In genomic region chr6:16760536-16761468, GRCh38 we compare ENCODE assay signal across 8 cellular contexts. TPM values are rescaled to one million over a fixed set of nuclear protein-coding genes. Genes with fewer than 3 reads are reported as not detected.
A peak's percentile ranks its signal among the peaks of the same experiment; 100 is the strongest.
DNase-seq lines count a peak whose midpoint lies in the region; ATAC-seq and TF ChIP-seq lines count a peak whose summit lies in the region.

TSS of gene ATXN1 (minus strand) at chr6:16761460.

- no peak; the same call in 1 of the 2 replicates for TF ChIP-seq CTCF in C4-2B (conservative IDR thresholded peaks at IDR 0.05)
- TF ChIP-seq CTCF in OCI-LY1 (IDR thresholded peaks at IDR 0.05; ENCODE audit: low read length) = no peak
- no peak for TF ChIP-seq CTCF in fibroblast of villous mesenchyme (IDR thresholded peaks at IDR 0.05; ENCODE audit: insufficient read depth, low read depth, low read length)
- TF ChIP-seq CTCF in natural killer cell (IDR thresholded peaks at IDR 0.05) = no peak
- no peak for TF ChIP-seq CTCF in thoracic aorta (IDR thresholded peaks at IDR 0.05)

- H3K9ac ChIP-seq in OCI-LY1 (ENCODE audit: low read length) = no peak within 1 kb of the TSS

- no peaks in the 10 kb centered on the region for H3K27me3 Mint-ChIP-seq in natural killer cell (ENCODE audit: low read depth in 2 of 2)

- DNase-seq in activated T-helper 9 cell treated with anti-CD3 and anti-CD28 coated beads, Interleukin-2, amount 50 U/mL, for 16 hours (ENCODE audit: low read depth) = peak; percentile 38
- DNase-seq in fibroblast of villous mesenchyme (ENCODE audit: low read depth) (no peak), natural killer cell (peak; percentile 62), thoracic aorta (ENCODE audit: low spot score) (no peak)

- no peaks in the 10 kb centered on the region for H3K9me3 ChIP-seq in OCI-LY1 (ENCODE audit: low read length)
- no peaks in the 10 kb centered on the region for H3K9me3 ChIP-seq in thoracic aorta

- H3K27ac ChIP-seq in C4-2B = peak within 1 kb of the TSS; percentile 63
- no peak within 1 kb of the TSS for H3K27ac ChIP-seq in OCI-LY1 (ENCODE audit: low read depth, low read length, poor library complexity, severe bottlenecking)
- H3K27ac ChIP-seq in thoracic aorta = peak within 1 kb of the TSS; percentile 98 to 99

- H2AFZ ChIP-seq in OCI-LY1 (ENCODE audit: low read length) = no peak within 1 kb of the TSS

- H3K79me2 ChIP-seq in OCI-LY1 (ENCODE audit: insufficient read depth, low read length) = no peaks in the 10 kb centered on the region

- intact Hi-C loops in natural killer cell (cut with micrococcal nuclease) = loop anchor here (5.0 to 10.0 kb wide), 7 partner anchors 204 to 944 kb away; partner anchors contain the start of gene NUP153

- peaks cover 25% of the 10 kb centered on the region for H3K4me1 ChIP-seq in OCI-LY1 (ENCODE audit: insufficient read depth, low read length, severe bottlenecking)
- peaks cover 27 to 49% of the 10 kb centered on the region in 2 donors for H3K4me1 ChIP-seq in thoracic aorta (ENCODE audit: control insufficient read depth in 1 of 2, low read depth in 2 of 2)

- no peaks in the 10 kb centered on the region for H4K20me1 ChIP-seq in OCI-LY1 (ENCODE audit: insufficient read depth, low read length)

- H3K9me3 Mint-ChIP-seq in natural killer cell = no peaks in the 10 kb centered on the region

- ATAC-seq in GM21717 (IDR thresholded peaks at IDR 0.05; ENCODE audit: unreplicated experiment) (peak; percentile 5), natural killer cell (peak in 2 of 3 donors; percentile 24 to 36), thoracic aorta (ENCODE audit: insufficient number of reproducible peaks, low FRiP score, low read depth) (no peak), GM19463 (IDR thresholded peaks at IDR 0.05; ENCODE audit: unreplicated experiment) (no peak)

- H3K27ac Mint-ChIP-seq in natural killer cell = peak within 1 kb of the TSS; percentile 95 to 98

- H3K36me3 Mint-ChIP-seq in natural killer cell = no peaks in the 10 kb centered on the region

- H3K27me3 ChIP-seq in OCI-LY1 (ENCODE audit: insufficient read depth, low read length) = no peaks in the 10 kb centered on the region; the same call in none of the 2 replicates
- no peaks in the 10 kb centered on the region for H3K27me3 ChIP-seq in thoracic aorta (replicated peaks; ENCODE audit: insufficient read depth)

- peaks cover 46 to 58% of the 10 kb centered on the region in 2 donors for H3K4me1 Mint-ChIP-seq in natural killer cell

- H3K4me2 ChIP-seq in OCI-LY1 (ENCODE audit: low read length) = peak within 1 kb of the TSS; percentile 70

- H3K36me3 ChIP-seq in OCI-LY1 (ENCODE audit: insufficient read depth, low read length) (no peaks in the 10 kb centered on the region), thoracic aorta (no peaks in the 10 kb centered on the region)

- H3K9me2 ChIP-seq in OCI-LY1 (ENCODE audit: low read depth, low read length) = no peaks in the 10 kb centered on the region

- H3K4me3 ChIP-seq in OCI-LY1 (ENCODE audit: low read depth, low read length, poor library complexity, severe bottlenecking) (peak within 1 kb of the TSS; percentile 51), fibroblast of villous mesenchyme (ENCODE audit: low read depth, low read length) (peak within 1 kb of the TSS; percentile 94), thoracic aorta (peak within 1 kb of the TSS; percentile 82)

- H3K4me3 Mint-ChIP-seq in natural killer cell = peak within 1 kb of the TSS; percentile 98

- no peaks in the 10 kb centered on the region for H3F3A ChIP-seq in OCI-LY1 (ENCODE audit: insufficient read depth, low read length)

RNA-seq across cellular contexts. Expression of gene ATXN1, which starts in this region (rescaled TPM):
- 42.5 and 45.3 TPM in 2 replicates for total RNA-seq in fibroblast of villous mesenchyme
- 100 to 1,000 TPM in 1 of 3 donors, 10 to 100 TPM in 2; 90.4 to 120 (median 97.9) TPM for total RNA-seq in natural killer cell
- total RNA-seq in thoracic aorta = 10 to 100 TPM; 59.8 to 62.4 TPM

Comparison
In these comparisons a context has a peak if more than half of its experiments do, and no peak if none do; other contexts are left out.
1. ATAC-seq: peak in GM21717 (single experiment) and natural killer cell (2 of 3); none in thoracic aorta (single experiment) and GM19463 (single experiment).
2. DNase-seq: peak in activated T-helper 9 cell treated with anti-CD3 and anti-CD28 coated beads, Interleukin-2, amount 50 U/mL, for 16 hours (single experiment) and natural killer cell (single experiment); none in fibroblast of villous mesenchyme (single experiment) and thoracic aorta (single experiment).
3. Peak in every context shown above with its lines, with median percentiles within 50 percentile points of each other: H3K4me3 ChIP-seq.